In genomic region chr4:48268956-48269860, GRCh38 we compare ENCODE assay signal across 1 cellular context.
TF ChIP-seq lines count a peak whose summit lies in the region.

TEC (minus strand) TSS chr4:48269838; CDS start chr4:48228614, 41,224 bp downstream.

TF ChIP-seq in HepG2, 621 proteins besides CTCF, POLR2A, EP300 and RAD21 (continued from another document and continues in another):
- TF ChIP-seq ZGPAT (CRISPR knock-in tag; IDR thresholded peaks at IDR 0.05) = no peak
- TF ChIP-seq ZNF790 (CRISPR knock-in tag; IDR thresholded peaks at IDR 0.05; ENCODE audit: borderline replicate concordance) = no peak; the same call in 1 of the 2 replicates
- TF ChIP-seq SSRP1 (CRISPR knock-in tag; IDR thresholded peaks at IDR 0.05) = no peak
- 0 out of 2 replicates have a peak, but pooled peaks have one; percentile 2 for TF ChIP-seq ERF (CRISPR knock-in tag; IDR thresholded peaks at IDR 0.05)
- TF ChIP-seq ZIK1 (CRISPR knock-in tag; IDR thresholded peaks at IDR 0.05; ENCODE audit: borderline replicate concordance, low read depth) = no peak
- TF ChIP-seq HMGXB3 (CRISPR knock-in tag; IDR thresholded peaks at IDR 0.05; ENCODE audit: borderline replicate concordance) = no peak
- no peak for TF ChIP-seq TRAFD1 (CRISPR knock-in tag; IDR thresholded peaks at IDR 0.05; ENCODE audit: borderline replicate concordance)
- no peak for TF ChIP-seq ZSCAN20 (CRISPR knock-in tag; IDR thresholded peaks at IDR 0.05; ENCODE audit: borderline replicate concordance)
- no peak for TF ChIP-seq ZNF230 (CRISPR knock-in tag; IDR thresholded peaks at IDR 0.05)
- TF ChIP-seq HNF4G (IDR thresholded peaks at IDR 0.05; ENCODE audit: borderline replicate concordance, low read depth, low read length) = no peak
- no peak for TF ChIP-seq HNF4G (CRISPR knock-in tag; IDR thresholded peaks at IDR 0.05; ENCODE audit: borderline replicate concordance, low read depth)
- TF ChIP-seq ZBTB20 (CRISPR knock-in tag; IDR thresholded peaks at IDR 0.05; ENCODE audit: borderline replicate concordance, low read depth) = no peak
- no peak for TF ChIP-seq ZNF572 (CRISPR knock-in tag; IDR thresholded peaks at IDR 0.05)
- TF ChIP-seq ZNF569 (CRISPR knock-in tag; IDR thresholded peaks at IDR 0.05; ENCODE audit: borderline replicate concordance) = no peak
- no peak for TF ChIP-seq MEF2D (CRISPR knock-in tag; IDR thresholded peaks at IDR 0.05)
- no peak for TF ChIP-seq NFIB (CRISPR knock-in tag; IDR thresholded peaks at IDR 0.05; ENCODE audit: borderline replicate concordance)
- peak; percentile 42; the same call in 1 of the 2 replicates for TF ChIP-seq ZHX1 (CRISPR knock-in tag; IDR thresholded peaks at IDR 0.05; ENCODE audit: low read depth)
- TF ChIP-seq ARID3A (IDR thresholded peaks at IDR 0.05; ENCODE audit: low read depth, low read length) = no peak
- TF ChIP-seq ZNF124 (CRISPR knock-in tag; IDR thresholded peaks at IDR 0.05) = no peak
- no peak for TF ChIP-seq ZNF432 (CRISPR knock-in tag; IDR thresholded peaks at IDR 0.05; ENCODE audit: borderline replicate concordance)
- TF ChIP-seq HHEX (CRISPR knock-in tag; IDR thresholded peaks at IDR 0.05) = no peak
- TF ChIP-seq CREBL2 (CRISPR knock-in tag; IDR thresholded peaks at IDR 0.05; ENCODE audit: borderline replicate concordance) = no peak
- TF ChIP-seq GTF3A (CRISPR knock-in tag; conservative IDR thresholded peaks at IDR 0.05) = no peak
- no peak; the same call in 1 of the 2 replicates for TF ChIP-seq ZNF737 (CRISPR knock-in tag; IDR thresholded peaks at IDR 0.05; ENCODE audit: borderline replicate concordance)
- no peak for TF ChIP-seq NFYC (CRISPR knock-in tag; IDR thresholded peaks at IDR 0.05)
- no peak for TF ChIP-seq PHF20 (CRISPR knock-in tag; IDR thresholded peaks at IDR 0.05)
- peak; percentile 38; the same call in 1 of the 2 replicates for TF ChIP-seq ZNF788 (CRISPR knock-in tag; IDR thresholded peaks at IDR 0.05; ENCODE audit: borderline replicate concordance)
- TF ChIP-seq ZFX (CRISPR knock-in tag; IDR thresholded peaks at IDR 0.05; ENCODE audit: low read depth) = peak; percentile 23; the same call in 1 of the 2 replicates
- TF ChIP-seq ZNF317 (CRISPR knock-in tag; IDR thresholded peaks at IDR 0.05) = 0 out of 2 replicates have a peak, but pooled peaks have one; percentile 43
- TF ChIP-seq BCL6 (CRISPR knock-in tag; IDR thresholded peaks at IDR 0.05) = peak; percentile 45; the same call in 1 of the 2 replicates
- TF ChIP-seq ZNF503 (CRISPR knock-in tag; IDR thresholded peaks at IDR 0.05) = no peak
- no peak for TF ChIP-seq IKZF1 (IDR thresholded peaks at IDR 0.05)
- no peak for TF ChIP-seq HOXD1 (CRISPR knock-in tag; IDR thresholded peaks at IDR 0.05)
- TF ChIP-seq TOPORS (CRISPR knock-in tag; IDR thresholded peaks at IDR 0.05) = no peak
- no peak for TF ChIP-seq ZNF205 (CRISPR knock-in tag; IDR thresholded peaks at IDR 0.05)
- TF ChIP-seq MED8 (CRISPR knock-in tag; IDR thresholded peaks at IDR 0.05; ENCODE audit: insufficient replicate concordance) = no peak
- 0 out of 2 replicates have a peak, but pooled peaks have one; percentile 63 for TF ChIP-seq LBX2 (CRISPR knock-in tag; IDR thresholded peaks at IDR 0.05; ENCODE audit: borderline replicate concordance)
- TF ChIP-seq KDM5B (CRISPR knock-in tag; IDR thresholded peaks at IDR 0.05; ENCODE audit: borderline replicate concordance) = peak; percentile 61; the same call in 1 of the 2 replicates
- TF ChIP-seq ETS1 (CRISPR knock-in tag; IDR thresholded peaks at IDR 0.05) = no peak
- TF ChIP-seq ZNF225 (CRISPR knock-in tag; IDR thresholded peaks at IDR 0.05) = no peak
- TF ChIP-seq ZNF841 (CRISPR knock-in tag; IDR thresholded peaks at IDR 0.05; ENCODE audit: borderline replicate concordance) = no peak
- TF ChIP-seq IKZF5 (CRISPR knock-in tag; IDR thresholded peaks at IDR 0.05) = no peak
